Comparison of ENCODE assay signal across 17 cellular contexts in the genomic region with DNA sequence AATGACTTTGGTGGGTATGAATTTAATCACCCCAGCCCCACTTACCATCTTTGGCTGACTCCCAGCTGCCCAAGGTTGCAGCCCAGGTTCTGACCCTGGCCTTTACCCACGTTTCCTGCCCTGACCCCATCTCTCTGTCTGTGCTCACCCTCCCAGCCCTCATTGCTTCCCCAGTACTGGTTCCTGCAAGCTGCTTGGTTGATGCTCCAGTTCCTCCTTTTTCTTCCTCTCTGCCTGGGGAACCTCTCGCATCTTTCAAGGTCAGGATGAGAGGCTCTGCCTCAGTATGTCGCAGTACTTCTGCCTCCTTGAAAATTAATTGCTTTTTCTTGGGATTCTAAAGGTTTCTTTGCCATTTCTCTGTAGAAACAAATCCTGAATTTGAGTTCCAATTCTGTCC.
"Had no signal": no experiment of that assay in that cellular context is flagged by ENCODE, and none has a peak within 500 bp of the region (broad histone marks: within the 10 kb centered on the region; RNA-seq: fewer than 3 reads in every experiment).

No MANE protein-coding gene starts in this region.

- H3K27ac Mint-ChIP-seq: activated naive CD4-positive, alpha-beta T cell treated with anti-CD3 and anti-CD28 coated beads, Interleukin-2, amount 50 U/mL, for 24 hours; neural progenitor cell; stimulated activated effector memory CD8-positive, alpha-beta T cell treated with anti-CD3 and anti-CD28 coated beads, Interleukin-12 subunit alpha, Interleukin-12 subunit beta, amount 100 ng/mL, for 72 hours; T-helper 17 cell had no signal

- ATAC-seq: esophagus mucosa; foreskin keratinocyte; heart left ventricle; left lobe of liver; right cardiac atrium; stimulated activated effector memory CD8-positive, alpha-beta T cell treated with anti-CD3 and anti-CD28 coated beads, Interleukin-12 subunit alpha, Interleukin-12 subunit beta, amount 100 ng/mL, for 72 hours; T-helper 17 cell had no signal

- H3K9me3 ChIP-seq: SK-N-SH, transverse colon had no signal

- H3K9ac ChIP-seq: neural progenitor cell, SK-N-SH had no signal

- H3K27ac ChIP-seq: brain microvascular endothelial cell, foreskin keratinocyte, neural progenitor cell, transverse colon had no signal

- H3K36me3 Mint-ChIP-seq: activated naive CD4-positive, alpha-beta T cell treated with anti-CD3 and anti-CD28 coated beads, Interleukin-2, amount 50 U/mL, for 24 hours; neural progenitor cell; stimulated activated effector memory CD8-positive, alpha-beta T cell treated with anti-CD3 and anti-CD28 coated beads, Interleukin-12 subunit alpha, Interleukin-12 subunit beta, amount 100 ng/mL, for 72 hours had no signal

- H3K4me3 ChIP-seq: heart left ventricle, neural progenitor cell, transverse colon had no signal

- DNase-seq: activated CD4-positive, alpha-beta T cell treated with anti-CD3 and anti-CD28 coated beads, Interleukin-2, amount 50 U/mL, for 1 hour; activated CD4-positive, CD25-positive, alpha-beta regulatory T cell; amygdala; brain microvascular endothelial cell; foreskin keratinocyte; heart left ventricle; mesendoderm; right cardiac atrium; SK-N-SH; small intestine; T-helper 17 cell; transverse colon had no signal

- H2AFZ ChIP-seq: neural progenitor cell had no signal

- H3K4me1 ChIP-seq: foreskin keratinocyte, neural progenitor cell had no signal

- H3K4me1 Mint-ChIP-seq: activated naive CD4-positive, alpha-beta T cell treated with anti-CD3 and anti-CD28 coated beads, Interleukin-2, amount 50 U/mL, for 24 hours; neural progenitor cell; T-helper 17 cell had no signal

- H3K4me3 Mint-ChIP-seq: activated naive CD4-positive, alpha-beta T cell treated with anti-CD3 and anti-CD28 coated beads, Interleukin-2, amount 50 U/mL, for 24 hours; neural progenitor cell; stimulated activated effector memory CD8-positive, alpha-beta T cell treated with anti-CD3 and anti-CD28 coated beads, Interleukin-12 subunit alpha, Interleukin-12 subunit beta, amount 100 ng/mL, for 72 hours; T-helper 17 cell had no signal

- H3K4me2 ChIP-seq: neural progenitor cell, SK-N-SH had no signal

- H3K9me3 Mint-ChIP-seq: activated naive CD4-positive, alpha-beta T cell treated with anti-CD3 and anti-CD28 coated beads, Interleukin-2, amount 50 U/mL, for 24 hours; stimulated activated effector memory CD8-positive, alpha-beta T cell treated with anti-CD3 and anti-CD28 coated beads, Interleukin-12 subunit alpha, Interleukin-12 subunit beta, amount 100 ng/mL, for 72 hours had no signal

- H3K27me3 Mint-ChIP-seq: activated naive CD4-positive, alpha-beta T cell treated with anti-CD3 and anti-CD28 coated beads, Interleukin-2, amount 50 U/mL, for 24 hours; T-helper 17 cell had no signal

- H3K27me3 ChIP-seq: brain microvascular endothelial cell, foreskin keratinocyte, heart left ventricle, neural progenitor cell, transverse colon had no signal

- H3K36me3 ChIP-seq: brain microvascular endothelial cell, heart left ventricle, neural progenitor cell, transverse colon had no signal
